In genomic region chrX:101918746-101919145, GRCh38 we compare ENCODE assay signal across 34 cellular contexts.
"Had no signal": no experiment of that assay in that cellular context is flagged by ENCODE, and none has a peak within 500 bp of the region (broad histone marks: within the 10 kb centered on the region; RNA-seq: fewer than 3 reads in every experiment).

No MANE protein-coding gene starts in this region.

- H3K4me1 Mint-ChIP-seq: activated B cell treated with CpG ODN at 0.5 μM for 24 hours; activated CD4-positive, alpha-beta T cell treated with anti-CD3 and anti-CD28 coated beads, Interleukin-2, amount 10 ng/mL, durations not matched to agents 24 days and 14 days; activated naive CD4-positive, alpha-beta T cell treated with anti-CD3 and anti-CD28 coated beads, Interleukin-2, amount 10 ng/mL, durations not matched to agents 7 days and 5 days; activated T-helper 17 cell treated with anti-CD3 and anti-CD28 coated beads, Interleukin-2, amount 50 U/mL, for 72 hours; brain had no signal

- H3K9me3 Mint-ChIP-seq: activated CD4-positive, alpha-beta T cell treated with anti-CD3 and anti-CD28 coated beads, Interleukin-2, amount 10 ng/mL, durations not matched to agents 24 days and 14 days; activated CD8-positive, alpha-beta T cell treated with anti-CD3 and anti-CD28 coated beads for 36 hours; activated naive CD4-positive, alpha-beta T cell treated with anti-CD3 and anti-CD28 coated beads, Interleukin-2, amount 50 U/mL, for 24 hours; activated T-helper 1 cell treated with anti-CD3 and anti-CD28 coated beads, Interleukin-12 subunit alpha, Interleukin-12 subunit beta, Interleukin-2, Interleukin-4 antibody, amounts not matched to agents 30 ng/mL and 10 ng/mL and 1 ng/mL, durations not matched to agents 14 hours and 24 hours and 36 hours; activated T-helper 17 cell treated with anti-CD3 and anti-CD28 coated beads, Interleukin-2, amount 50 U/mL, for 72 hours; central memory CD8-positive, alpha-beta T cell had no signal

- DNase-seq: activated B cell treated with CpG ODN at 0.5 μM for 24 hours; activated CD4-positive, alpha-beta memory T cell treated with anti-CD3 and anti-CD28 coated beads for 36 hours; activated CD4-positive, alpha-beta T cell treated with anti-CD3 and anti-CD28 coated beads for 4 hours; activated CD4-positive, alpha-beta T cell treated with anti-CD3 and anti-CD28 coated beads, Interleukin-2, amount 10 ng/mL, durations not matched to agents 24 days and 14 days; activated CD4-positive, alpha-beta T cell treated with anti-CD3 and anti-CD28 coated beads, Interleukin-2, amount 50 U/mL, for 1 hour; activated CD4-positive, alpha-beta T cell treated with anti-CD3 and anti-CD28 coated beads, Interleukin-2, amount 50 U/mL, for 4 hours; activated CD4-positive, CD25-positive, alpha-beta regulatory T cell treated with anti-CD3 and anti-CD28 coated beads, Interleukin-2, amount 50 U/mL, for 72 hours; activated CD8-positive, alpha-beta memory T cell treated with anti-CD3 and anti-CD28 coated beads, Interleukin-2, amount 50 U/mL, for 4 hours; activated CD8-positive, alpha-beta T cell treated with anti-CD3 and anti-CD28 coated beads for 36 hours; activated effector memory CD4-positive, alpha-beta T cell treated with anti-CD3 and anti-CD28 coated beads, Interleukin-2, amount 50 U/mL, for 16 hours; activated naive CD4-positive, alpha-beta T cell treated with anti-CD3 and anti-CD28 coated beads, Interleukin-2, amount 10 ng/mL, durations not matched to agents 7 days and 5 days; activated naive CD4-positive, alpha-beta T cell treated with Interleukin-2 at 50 U/mL for 16 hours; activated T-cell treated with anti-CD3 and anti-CD28 coated beads for 4 hours; activated T-cell treated with anti-CD3 and anti-CD28 coated beads, Interleukin-2, amount 50 U/mL, for 1 hour; activated T-cell treated with anti-CD3 and anti-CD28 coated beads, Interleukin-2, amount 50 U/mL, for 4 hours; activated T-cell treated with anti-CD3 and anti-CD28 coated beads, Interleukin-2, amount 50 U/mL, for 72 hours; adrenal gland; amniotic stem cell; aorta; caudate nucleus; cerebellar nuclear complex; T-helper 1 cell; T-helper 2 cell; T-helper 9 cell had no signal

- H3K9me3 ChIP-seq: adrenal gland had no signal

- H3K27me3 Mint-ChIP-seq: activated B cell treated with CpG ODN at 0.5 μM for 24 hours; activated CD4-positive, alpha-beta memory T cell treated with anti-CD3 and anti-CD28 coated beads for 36 hours; activated CD4-positive, alpha-beta T cell treated with anti-CD3 and anti-CD28 coated beads, Interleukin-2, amount 10 ng/mL, durations not matched to agents 24 days and 14 days; activated CD8-positive, alpha-beta T cell treated with anti-CD3 and anti-CD28 coated beads for 36 hours; activated naive CD4-positive, alpha-beta T cell treated with anti-CD3 and anti-CD28 coated beads, Interleukin-2, amount 10 ng/mL, durations not matched to agents 7 days and 5 days; activated naive CD4-positive, alpha-beta T cell treated with anti-CD3 and anti-CD28 coated beads, Interleukin-2, amount 50 U/mL, for 24 hours; activated naive CD8-positive, alpha-beta T cell; activated T-helper 17 cell treated with anti-CD3 and anti-CD28 coated beads, Interleukin-2, amount 50 U/mL, for 72 hours; central memory CD8-positive, alpha-beta T cell had no signal

- ATAC-seq: activated CD8-positive, alpha-beta T cell treated with anti-CD3 and anti-CD28 coated beads for 36 hours; activated T-cell treated with anti-CD3 and anti-CD28 coated beads, Interleukin-2, amount 50 U/mL, for 4 hours; activated T-cell treated with anti-CD3 and anti-CD28 coated beads, Interleukin-2, amount 50 U/mL, for 72 hours; activated T-helper 17 cell treated with anti-CD3 and anti-CD28 coated beads, Interleukin-2, amount 50 U/mL, for 72 hours had no signal

- H3K36me3 ChIP-seq: adrenal gland, cardiac muscle cell had no signal

- H3K4me3 ChIP-seq: adrenal gland, cardiac muscle cell had no signal

- H3K27me3 ChIP-seq: adrenal gland, cardiac muscle cell had no signal

- H3K27ac ChIP-seq: adrenal gland, cardiac muscle cell, VCaP had no signal

- H3K4me3 Mint-ChIP-seq: activated B cell treated with CpG ODN at 0.5 μM for 24 hours; activated CD4-positive, alpha-beta memory T cell treated with anti-CD3 and anti-CD28 coated beads for 36 hours; activated CD4-positive, alpha-beta T cell treated with anti-CD3 and anti-CD28 coated beads, Interleukin-2, amount 10 ng/mL, durations not matched to agents 24 days and 14 days; activated CD8-positive, alpha-beta T cell treated with anti-CD3 and anti-CD28 coated beads for 36 hours; activated naive CD4-positive, alpha-beta T cell treated with anti-CD3 and anti-CD28 coated beads, Interleukin-2, amount 10 ng/mL, durations not matched to agents 7 days and 5 days; activated naive CD4-positive, alpha-beta T cell treated with anti-CD3 and anti-CD28 coated beads, Interleukin-2, amount 50 U/mL, for 24 hours; activated naive CD8-positive, alpha-beta T cell; activated T-cell treated with anti-CD3 and anti-CD28 coated beads, Interleukin-2, amount 50 U/mL, for 4 hours; activated T-cell treated with anti-CD3 and anti-CD28 coated beads, Interleukin-2, amount 50 U/mL, for 72 hours; activated T-helper 1 cell treated with anti-CD3 and anti-CD28 coated beads, Interleukin-12 subunit alpha, Interleukin-12 subunit beta, Interleukin-2, Interleukin-4 antibody, amounts not matched to agents 30 ng/mL and 10 ng/mL and 1 ng/mL, durations not matched to agents 14 hours and 24 hours and 36 hours; activated T-helper 17 cell treated with anti-CD3 and anti-CD28 coated beads, Interleukin-2, amount 50 U/mL, for 72 hours; brain; central memory CD8-positive, alpha-beta T cell; T-helper 1 cell treated with Interleukin-12 subunit alpha and Interleukin-12 subunit beta and Interleukin-4 antibody, amounts not matched to agents 30 μg/mL and 1 μg/mL, for 36 hours; T-helper 2 cell treated with Interferon-gamma antibody and Interleukin-4, amounts not matched to agents 5 μg/mL and 100 μg/mL, for 36 hours had no signal

- H3K4me1 ChIP-seq: adrenal gland had no signal

- H3K36me3 Mint-ChIP-seq: activated naive CD4-positive, alpha-beta T cell treated with anti-CD3 and anti-CD28 coated beads, Interleukin-2, amount 10 ng/mL, durations not matched to agents 7 days and 5 days had no signal

- H3K27ac Mint-ChIP-seq: activated B cell treated with CpG ODN at 0.5 μM for 24 hours; activated CD4-positive, alpha-beta memory T cell treated with anti-CD3 and anti-CD28 coated beads for 36 hours; activated CD4-positive, alpha-beta T cell treated with anti-CD3 and anti-CD28 coated beads, Interleukin-2, amount 10 ng/mL, durations not matched to agents 24 days and 14 days; activated CD8-positive, alpha-beta T cell treated with anti-CD3 and anti-CD28 coated beads for 36 hours; activated naive CD4-positive, alpha-beta T cell treated with anti-CD3 and anti-CD28 coated beads, Interleukin-2, amount 10 ng/mL, durations not matched to agents 7 days and 5 days; activated naive CD4-positive, alpha-beta T cell treated with anti-CD3 and anti-CD28 coated beads, Interleukin-2, amount 50 U/mL, for 24 hours; activated naive CD8-positive, alpha-beta T cell; activated T-cell treated with anti-CD3 and anti-CD28 coated beads, Interleukin-2, amount 50 U/mL, for 72 hours; activated T-helper 1 cell treated with anti-CD3 and anti-CD28 coated beads, Interleukin-12 subunit alpha, Interleukin-12 subunit beta, Interleukin-2, Interleukin-4 antibody, amounts not matched to agents 30 ng/mL and 10 ng/mL and 1 ng/mL, durations not matched to agents 14 hours and 24 hours and 36 hours; activated T-helper 17 cell treated with anti-CD3 and anti-CD28 coated beads, Interleukin-2, amount 50 U/mL, for 72 hours; brain; T-helper 1 cell treated with Interleukin-12 subunit alpha and Interleukin-12 subunit beta and Interleukin-4 antibody, amounts not matched to agents 30 μg/mL and 1 μg/mL, for 36 hours; T-helper 2 cell treated with Interferon-gamma antibody and Interleukin-4, amounts not matched to agents 5 μg/mL and 100 μg/mL, for 36 hours had no signal
